Comparison of ENCODE assay signal across 1 cellular context in the genomic region with DNA sequence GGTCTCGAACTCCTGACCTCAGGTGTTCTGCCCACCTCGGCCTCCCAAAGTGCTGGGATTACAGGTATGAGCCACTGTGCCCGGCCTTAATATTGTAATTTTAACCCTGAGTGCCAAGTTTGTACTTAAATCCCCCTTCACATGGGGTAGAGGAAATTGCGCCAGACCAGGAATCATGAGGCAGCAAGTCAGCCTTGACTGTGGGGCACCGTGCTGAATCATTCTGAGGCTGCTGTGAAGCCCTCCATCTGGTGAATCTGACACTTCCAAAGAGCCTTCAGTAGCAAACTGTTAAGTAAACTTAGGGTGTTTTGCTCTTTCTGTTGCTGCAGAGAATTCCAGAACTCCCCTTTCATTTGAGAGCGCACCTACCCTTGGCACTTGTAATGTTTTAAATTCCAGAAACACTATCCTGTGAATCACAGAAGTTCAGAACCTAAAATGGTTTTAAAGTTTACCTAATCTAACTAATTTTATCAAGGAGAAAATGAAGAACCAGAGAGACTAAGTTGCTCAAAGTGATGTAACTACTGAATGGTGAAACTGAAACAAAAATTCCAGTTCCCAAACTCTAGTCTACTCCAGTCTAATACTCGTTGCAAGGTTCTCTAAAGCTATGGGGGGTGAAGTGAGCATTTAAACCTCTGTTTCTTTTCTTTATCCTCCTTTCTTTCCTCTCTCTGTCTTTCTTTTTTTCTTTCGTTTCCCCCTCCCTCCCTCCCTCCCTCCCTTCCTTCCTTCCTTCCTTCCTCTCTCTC.
TF ChIP-seq lines count a peak whose summit lies in the region.

No MANE protein-coding gene starts in this region.

TF ChIP-seq in endothelial cell of umbilical vein, 7 proteins besides CTCF, POLR2A, EP300 and RAD21:
- TF ChIP-seq, protein P1, sequence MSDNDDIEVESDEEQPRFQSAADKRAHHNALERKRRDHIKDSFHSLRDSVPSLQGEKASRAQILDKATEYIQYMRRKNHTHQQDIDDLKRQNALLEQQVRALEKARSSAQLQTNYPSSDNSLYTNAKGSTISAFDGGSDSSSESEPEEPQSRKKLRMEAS (IDR thresholded peaks at IDR 0.05; ENCODE audit: insufficient read depth, insufficient read length), result no peak
- no peak for TF ChIP-seq FOS (IDR thresholded peaks at IDR 0.05; ENCODE audit: borderline replicate concordance, insufficient read depth, low read length)
- no peak for TF ChIP-seq MYC (IDR thresholded peaks at IDR 0.05; ENCODE audit: low read depth, low read length)
- no peak for TF ChIP-seq POLR2AphosphoS5 (IDR thresholded peaks at IDR 0.05; ENCODE audit: insufficient read depth, low read depth, low read length)
- no peak for TF ChIP-seq EZH2 (IDR thresholded peaks at IDR 0.05; ENCODE audit: borderline replicate concordance, low read depth, low read length, severe bottlenecking)
- TF ChIP-seq JUN (IDR thresholded peaks at IDR 0.05; ENCODE audit: borderline replicate concordance, insufficient read depth, insufficient read length, low read depth), result no peak
- TF ChIP-seq GATA2 (IDR thresholded peaks at IDR 0.05; ENCODE audit: insufficient read depth, insufficient read length, low read depth, low read length), result no peak
